ENCODE assay signal across 20 cellular contexts in the genomic region with DNA sequence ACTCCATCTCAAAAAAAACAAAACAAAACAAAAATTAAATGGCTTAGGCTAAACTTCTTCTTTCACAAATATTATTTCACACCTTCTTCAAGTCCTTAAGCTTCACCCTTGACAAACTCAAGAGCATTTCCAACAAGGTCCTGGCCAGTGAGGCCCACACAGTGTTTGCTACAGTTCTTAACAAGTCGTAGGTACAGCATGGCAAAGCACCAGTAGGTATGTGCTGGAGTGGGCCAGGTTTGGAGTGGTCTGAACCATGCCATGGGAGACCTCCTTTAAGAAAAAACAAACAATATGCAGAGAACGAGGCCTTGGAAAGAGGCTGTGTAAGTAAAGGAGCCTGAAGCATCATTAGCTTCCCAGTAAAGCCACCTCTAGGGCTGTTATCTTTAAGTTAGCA.
"Had no signal": no experiment of that assay in that cellular context is flagged by ENCODE, and none has a peak within 500 bp of the region (broad histone marks: within the 10 kb centered on the region; RNA-seq: fewer than 3 reads in every experiment).

No MANE protein-coding gene starts in this region.

- H3K4me3 Mint-ChIP-seq: activated B cell treated with CpG ODN at 0.5 μM for 24 hours; activated CD8-positive, alpha-beta T cell treated with anti-CD3 and anti-CD28 coated beads, Interleukin-2, amount 10 ng/mL, durations not matched to agents 7 days and 5 days; nephron progenitor cell had no signal

- H3K4me3 ChIP-seq: right lobe of liver, tibial artery had no signal

- H3K36me3 Mint-ChIP-seq: activated naive CD4-positive, alpha-beta T cell treated with anti-CD3 and anti-CD28 coated beads, Interleukin-2, amount 50 U/mL, for 72 hours had no signal

- DNase-seq: activated B cell treated with CpG ODN at 0.5 μM for 24 hours; activated CD4-positive, alpha-beta T cell treated with anti-CD3 and anti-CD28 coated beads for 48 hours; activated CD8-positive, alpha-beta memory T cell treated with anti-CD3 and anti-CD28 coated beads, Interleukin-2, amount 50 U/mL, for 4 hours; activated CD8-positive, alpha-beta T cell treated with anti-CD3 and anti-CD28 coated beads, Interleukin-2, amount 10 ng/mL, durations not matched to agents 7 days and 5 days; activated gamma-delta T cell; activated T-cell treated with anti-CD3 and anti-CD28 coated beads, Interleukin-2, amount 50 U/mL, for 48 hours; amygdala; cortex of kidney; effector CD8-positive, alpha-beta T cell; foreskin melanocyte; mesendoderm; nephron progenitor cell; right lobe of liver; SJCRH30; stimulated activated CD4-positive, alpha-beta T cell treated with anti-CD3 and anti-CD28 coated beads, Interleukin-12 subunit alpha, Interleukin-12 subunit beta, amount 100 ng/mL, for 4 hours; stimulated activated CD4-positive, alpha-beta T cell treated with anti-CD3 and anti-CD28 coated beads, Interleukin-2, amount 100 ng/mL, for 24 hours; tibial artery had no signal

- H3K9me3 ChIP-seq: right lobe of liver, SJCRH30, tibial artery had no signal

- H3K27me3 ChIP-seq: right lobe of liver, SJCRH30, tibial artery had no signal

- H3K9me3 Mint-ChIP-seq: activated B cell treated with CpG ODN at 0.5 μM for 24 hours; activated naive CD4-positive, alpha-beta T cell treated with anti-CD3 and anti-CD28 coated beads, Interleukin-2, amount 50 U/mL, for 72 hours had no signal

- H3K27ac ChIP-seq: right lobe of liver had no signal

- H3K4me1 ChIP-seq: right lobe of liver had no signal

- H3K27me3 Mint-ChIP-seq: activated B cell treated with CpG ODN at 0.5 μM for 24 hours, brain had no signal

- H3K27ac Mint-ChIP-seq: activated B cell treated with CpG ODN at 0.5 μM for 24 hours; activated CD8-positive, alpha-beta T cell treated with anti-CD3 and anti-CD28 coated beads, Interleukin-2, amount 10 ng/mL, durations not matched to agents 7 days and 5 days; activated naive CD4-positive, alpha-beta T cell treated with anti-CD3 and anti-CD28 coated beads, Interleukin-2, amount 50 U/mL, for 72 hours; nephron progenitor cell; progenitor cell of endocrine pancreas had no signal

- H3K36me3 ChIP-seq: SJCRH30 had no signal
